20 cellular contexts compared by ENCODE assay signal in the genomic region with DNA sequence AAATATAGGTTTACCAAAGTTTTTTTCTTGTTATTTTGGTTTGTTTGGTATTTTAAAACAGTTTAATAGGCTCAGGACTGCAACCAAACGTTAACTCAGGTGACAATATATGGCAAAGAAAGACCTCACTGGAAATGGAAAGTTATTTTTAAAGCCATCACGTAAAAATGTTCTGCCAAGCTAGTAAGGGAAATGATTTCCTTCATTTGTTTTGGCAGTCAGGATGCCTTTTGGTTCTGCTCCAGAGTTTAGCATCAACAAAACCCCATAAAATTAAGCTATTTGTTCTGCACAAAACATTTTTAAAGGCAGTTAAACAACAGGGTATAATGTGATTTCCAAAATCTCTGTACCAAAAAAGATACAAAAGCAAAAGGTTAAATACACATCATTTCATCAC.
A peak's percentile ranks its signal among the peaks of the same experiment; 100 is the strongest.
DNase-seq lines count a peak whose midpoint lies in the region; ATAC-seq, FAIRE-seq and TF ChIP-seq lines count a peak whose summit lies in the region.
"Had no signal": no experiment of that assay in that cellular context is flagged by ENCODE, and none has a peak within 500 bp of the region (broad histone marks: within the 10 kb centered on the region; RNA-seq: fewer than 3 reads in every experiment).

No MANE protein-coding gene starts in this region.

- no peak for ATAC-seq in GM21723 (IDR thresholded peaks at IDR 0.05; ENCODE audit: unreplicated experiment)
- ATAC-seq in stimulated activated naive CD8-positive, alpha-beta T cell treated with anti-CD3 and anti-CD28 coated beads, Interleukin-15, amount 100 ng/mL, for 72 hours = no peak
- ATAC-seq: HCT116 had no signal

- peak overlapping the region; percentile 22 for H2AFZ ChIP-seq in keratinocyte (ENCODE audit: control insufficient read depth, low read length)

- no peaks in the 10 kb centered on the region for H3K9me3 ChIP-seq in keratinocyte (ENCODE audit: control insufficient read depth, low read depth, low read length)
- H3K9me3 ChIP-seq: BLaER1 had no signal

- no peaks in the 10 kb centered on the region for H3K27me3 Mint-ChIP-seq in stimulated activated naive CD8-positive, alpha-beta T cell treated with anti-CD3 and anti-CD28 coated beads, Interleukin-15, amount 100 ng/mL, for 72 hours
- H3K27me3 Mint-ChIP-seq: CD4-positive, CD25-positive, alpha-beta regulatory T cell had no signal

- H3K4me3 Mint-ChIP-seq in stimulated activated naive CD8-positive, alpha-beta T cell treated with anti-CD3 and anti-CD28 coated beads, Interleukin-15, amount 100 ng/mL, for 72 hours = no peak overlapping the region
- H3K4me3 Mint-ChIP-seq: CD4-positive, CD25-positive, alpha-beta regulatory T cell had no signal

- H3K9me3 Mint-ChIP-seq in stimulated activated naive CD8-positive, alpha-beta T cell treated with anti-CD3 and anti-CD28 coated beads, Interleukin-15, amount 100 ng/mL, for 72 hours = peaks cover 0 to 6% of the 10 kb centered on the region in 2 donors

- no peaks in the 10 kb centered on the region for H3K79me2 ChIP-seq in keratinocyte (ENCODE audit: control insufficient read depth, insufficient read depth, low read length)

- dilution Hi-C loops in keratinocyte (cut with MboI; ENCODE audit: extremely low pct_ligation_motif_present, low sequenced_read_pairs) = no loop called here

- H3K36me3 ChIP-seq in keratinocyte (ENCODE audit: control insufficient read depth in 2 of 2, extremely low read depth in 1 of 2, insufficient read depth in 2 of 2, low read length in 2 of 2) = no peaks in the 10 kb centered on the region
- H3K36me3 ChIP-seq: BLaER1 had no signal

- FAIRE-seq in keratinocyte (lab: Jason Lieb, UNC) = no peak
- FAIRE-seq: D721Med had no signal

- H3K27me3 ChIP-seq in keratinocyte (ENCODE audit: control insufficient read depth, extremely low read depth, insufficient read depth, low read length) = no peaks in the 10 kb centered on the region
- H3K27me3 ChIP-seq: BLaER1 had no signal

- H3K9ac ChIP-seq in keratinocyte (ENCODE audit: control insufficient read depth, extremely low read depth, insufficient read depth, low read length) = no peak overlapping the region
- H3K9ac ChIP-seq: BLaER1 had no signal

- no peaks in the 10 kb centered on the region for H3K9me1 ChIP-seq in keratinocyte (ENCODE audit: control insufficient read depth, extremely low read depth, insufficient read depth, low read length)

- H3K27ac ChIP-seq in keratinocyte (ENCODE audit: control insufficient read depth, insufficient read depth, low read length) = no peak overlapping the region
- H3K27ac ChIP-seq: BLaER1, SK-N-MC had no signal

- H3K4me1 ChIP-seq in keratinocyte (ENCODE audit: control insufficient read depth, extremely low read depth, insufficient read depth, low read length) = no peaks in the 10 kb centered on the region
- H3K4me1 ChIP-seq: BLaER1 had no signal

- H4K20me1 ChIP-seq in keratinocyte (ENCODE audit: control insufficient read depth, extremely low read depth, insufficient read depth, low read length) = no peaks in the 10 kb centered on the region
- H4K20me1 ChIP-seq: BLaER1 had no signal

- H3K4me3 ChIP-seq in keratinocyte (ENCODE audit: control insufficient read depth in 2 of 3, extremely low read depth in 1 of 3, insufficient read depth in 2 of 3, low read depth in 1 of 3, low read length in 3 of 3) = no peak overlapping the region
- H3K4me3 ChIP-seq: BLaER1, SK-N-MC had no signal

- DNase-seq in COR-L47 (lab: John Stamatoyannopoulos, UW) (peak; percentile 31), NCI-H2081 treated with DMSO at 0.1 percent for 48 hours (lab: John Stamatoyannopoulos, UW) (peak; percentile 68), astrocyte of the hippocampus (ENCODE audit: low read depth, low spot score) (peak; percentile 30), keratinocyte (ENCODE audit: low read depth, low spot score) (no peak)
- DNase-seq in stimulated activated CD4-positive, alpha-beta T cell treated with anti-CD3 and anti-CD28 coated beads, Interleukin-2, amount 100 ng/mL, for 48 hours = no peak
- DNase-seq in stimulated activated naive CD8-positive, alpha-beta T cell treated with anti-CD3 and anti-CD28 coated beads, Interleukin-15, amount 100 ng/mL, for 72 hours = no peak
- DNase-seq: CD4-positive, CD25-positive, alpha-beta regulatory T cell; Karpas-422; NCI-H1694; NCI-H2029 treated with DMSO at 0.1 percent for 48 hours; NCI-H2171; NCI-H226; NCI-H510A; NCI-H774; SIG-M5 had no signal

- H3K4me2 ChIP-seq in keratinocyte (ENCODE audit: control insufficient read depth, extremely low read depth, insufficient read depth, low read depth, low read length) = no peak overlapping the region
- H3K4me2 ChIP-seq: BLaER1 had no signal

- H3K27ac Mint-ChIP-seq in stimulated activated naive CD8-positive, alpha-beta T cell treated with anti-CD3 and anti-CD28 coated beads, Interleukin-15, amount 100 ng/mL, for 72 hours = no peak overlapping the region
- H3K27ac Mint-ChIP-seq: CD4-positive, CD25-positive, alpha-beta regulatory T cell had no signal

- H3K4me1 Mint-ChIP-seq in stimulated activated naive CD8-positive, alpha-beta T cell treated with anti-CD3 and anti-CD28 coated beads, Interleukin-15, amount 100 ng/mL, for 72 hours = no peaks in the 10 kb centered on the region
- H3K4me1 Mint-ChIP-seq: CD4-positive, CD25-positive, alpha-beta regulatory T cell had no signal

- no peak for TF ChIP-seq CTCF in keratinocyte (optimal IDR thresholded peaks at IDR 0.05 in 1 of 3, IDR thresholded peaks at IDR 0.05 in 1 of 3, conservative IDR thresholded peaks at IDR 0.05 in 1 of 3; ENCODE audit: extremely low read depth in 1 of 3, insufficient read depth in 2 of 3, low read length in 3 of 3)

Comparison
In these comparisons a context has a peak if more than half of its experiments do, and no peak if none do; other contexts are left out.
1. DNase-seq: peak in COR-L47 (single experiment), NCI-H2081 treated with DMSO at 0.1 percent for 48 hours (single experiment) and astrocyte of the hippocampus (single experiment); none in keratinocyte (single experiment), stimulated activated CD4-positive, alpha-beta T cell treated with anti-CD3 and anti-CD28 coated beads, Interleukin-2, amount 100 ng/mL, for 48 hours (0 of 2) and stimulated activated naive CD8-positive, alpha-beta T cell treated with anti-CD3 and anti-CD28 coated beads, Interleukin-15, amount 100 ng/mL, for 72 hours (0 of 2).